In genomic region chr7:36527549-36527913, GRCh38 we compare ENCODE assay signal across 24 cellular contexts.
DNase-seq lines count a peak whose midpoint lies in the region; ATAC-seq and TF ChIP-seq lines count a peak whose summit lies in the region.
"Had no signal": no experiment of that assay in that cellular context is flagged by ENCODE, and none has a peak within 500 bp of the region (broad histone marks: within the 10 kb centered on the region; RNA-seq: fewer than 3 reads in every experiment).

No MANE protein-coding gene starts in this region.

- H2AFZ ChIP-seq in PC-3 (ENCODE audit: low read length) = no peak overlapping the region
- H2AFZ ChIP-seq: hepatocyte had no signal

- H3K27ac Mint-ChIP-seq in stimulated activated naive CD8-positive, alpha-beta T cell treated with anti-CD3 and anti-CD28 coated beads, Interleukin-15, amount 100 ng/mL, for 72 hours = no peak overlapping the region
- H3K27ac Mint-ChIP-seq in immature natural killer cell = peak overlapping the region; percentile 45 to 83 (median 80)

- peaks cover 19% of the 10 kb centered on the region for H3K4me1 Mint-ChIP-seq in stimulated activated naive CD8-positive, alpha-beta T cell treated with anti-CD3 and anti-CD28 coated beads, Interleukin-15, amount 100 ng/mL, for 72 hours
- H3K4me1 Mint-ChIP-seq in immature natural killer cell = peaks cover 5 to 40% of the 10 kb centered on the region in 2 donors

- H3K4me3 Mint-ChIP-seq in stimulated activated naive CD8-positive, alpha-beta T cell treated with anti-CD3 and anti-CD28 coated beads, Interleukin-15, amount 100 ng/mL, for 72 hours = peak overlapping the region in 1 of 2 donors; percentile 7
- H3K4me3 Mint-ChIP-seq in immature natural killer cell = no peak overlapping the region

- peak; percentile 57 for ATAC-seq in stimulated activated naive CD8-positive, alpha-beta T cell treated with anti-CD3 and anti-CD28 coated beads, Interleukin-15, amount 100 ng/mL, for 72 hours
- ATAC-seq in stimulated activated naive CD8-positive, alpha-beta T cell treated with anti-CD3 and anti-CD28 coated beads, Interleukin-15, Interleukin-2, amounts not matched to agents 100 U/mL and 50 U/mL, for 24 hours = no peak
- no peak for ATAC-seq in PC-3
- ATAC-seq in GM18907 (IDR thresholded peaks at IDR 0.05; ENCODE audit: unreplicated experiment) = no peak
- ATAC-seq: left lobe of liver had no signal

- peak overlapping the region; percentile 9; the same call in 1 of the 2 replicates for H3K4me2 ChIP-seq in PC-3 (ENCODE audit: low read length)
- H3K4me2 ChIP-seq: hepatocyte had no signal

- no peaks in the 10 kb centered on the region for H3K27me3 Mint-ChIP-seq in stimulated activated naive CD8-positive, alpha-beta T cell treated with anti-CD3 and anti-CD28 coated beads, Interleukin-15, amount 100 ng/mL, for 72 hours
- peaks cover 2 to 43% (median 18%) of the 10 kb centered on the region in 3 donors for H3K27me3 Mint-ChIP-seq in immature natural killer cell (ENCODE audit: low read depth in 3 of 3)

- H3K4me3 ChIP-seq in PC-3 (ENCODE audit: low read length) = no peak overlapping the region
- H3K4me3 ChIP-seq: cardiac muscle cell, coronary artery, esophagus muscularis mucosa, hepatocyte, right lobe of liver, SK-N-MC, stomach, tibial artery had no signal

- no peaks in the 10 kb centered on the region for H3K9me3 ChIP-seq in PC-3 (ENCODE audit: low read length)
- H3K9me3 ChIP-seq: esophagus muscularis mucosa, right lobe of liver, stomach, tibial artery had no signal

- TF ChIP-seq CTCF in PC-3 (conservative IDR thresholded peaks at IDR 0.05; ENCODE audit: low read depth, low read length) = no peak

- H3F3A ChIP-seq in PC-3 (ENCODE audit: low read length, unreplicated experiment) = no peaks in the 10 kb centered on the region

- no peak overlapping the region for H3K9ac ChIP-seq in PC-3 (ENCODE audit: low read length)

- no peaks in the 10 kb centered on the region for H3K9me2 ChIP-seq in PC-3 (replicated peaks; ENCODE audit: low read length)

- no peaks in the 10 kb centered on the region for H3K27me3 ChIP-seq in PC-3 (ENCODE audit: low read length)
- H3K27me3 ChIP-seq: cardiac muscle cell, esophagus muscularis mucosa, hepatocyte, right lobe of liver, stomach, tibial artery had no signal

- H3K27ac ChIP-seq in PC-3 (ENCODE audit: low read length) = no peak overlapping the region
- H3K27ac ChIP-seq: cardiac muscle cell, coronary artery, esophagus muscularis mucosa, right lobe of liver, SK-N-MC, stomach, tibial artery had no signal

- no peaks in the 10 kb centered on the region for H3K79me2 ChIP-seq in PC-3 (ENCODE audit: low read length)
- H3K79me2 ChIP-seq: hepatocyte had no signal

- intact Hi-C loops in PC-3 (cut with micrococcal nuclease) = no loop called here

- POLR2A ChIA-PET in PC-3 (lab: Charles Lee; ENCODE audit: unreplicated experiment) = no interaction called here

- no peaks in the 10 kb centered on the region for H4K20me1 ChIP-seq in PC-3 (ENCODE audit: low read length)

- peaks cover 23% of the 10 kb centered on the region for H3K4me1 ChIP-seq in PC-3 (ENCODE audit: insufficient read depth, low read length)
- H3K4me1 ChIP-seq: esophagus muscularis mucosa, right lobe of liver, stomach, tibial artery had no signal

- no peaks in the 10 kb centered on the region for H3K36me3 ChIP-seq in PC-3 (ENCODE audit: low read depth, low read length)
- H3K36me3 ChIP-seq: cardiac muscle cell, esophagus muscularis mucosa, right lobe of liver, stomach, tibial artery had no signal

- peaks cover 28 to 64% (median 32%) of the 10 kb centered on the region in 3 donors for H3K36me3 Mint-ChIP-seq in immature natural killer cell

- H3K9me3 Mint-ChIP-seq in stimulated activated naive CD8-positive, alpha-beta T cell treated with anti-CD3 and anti-CD28 coated beads, Interleukin-15, amount 100 ng/mL, for 72 hours = no peaks in the 10 kb centered on the region
- no peaks in the 10 kb centered on the region for H3K9me3 Mint-ChIP-seq in immature natural killer cell

- no peak for DNase-seq in stimulated activated naive CD8-positive, alpha-beta T cell treated with anti-CD3 and anti-CD28 coated beads, Interleukin-15, amount 100 ng/mL, for 72 hours
- no peak for DNase-seq in stimulated activated naive CD8-positive, alpha-beta T cell treated with anti-CD3 and anti-CD28 coated beads, Interleukin-15, Interleukin-2, amounts not matched to agents 100 U/mL and 50 U/mL, for 24 hours
- DNase-seq in PC-3 (no peak), immature natural killer cell (no peak), retina (no peak), middle frontal gyrus (ENCODE audit: extremely low spot score, low spot score) (no peak), NK-92 (lab: John Stamatoyannopoulos, UW; ENCODE audit: unreplicated experiment) (no peak)
- DNase-seq: activated CD4-positive, alpha-beta T cell treated with anti-CD3 and anti-CD28 coated beads for 4 hours; activated CD8-positive, alpha-beta memory T cell treated with anti-CD3 and anti-CD28 coated beads, Interleukin-2, amount 50 U/mL, for 48 hours; activated naive CD4-positive, alpha-beta T cell; amygdala; KBM-7; NCI-H2171; NCI-H524 treated with DMSO at 0.1 percent for 48 hours; right lobe of liver; stomach; tibial artery had no signal

- CTCF ChIA-PET in PC-3 (lab: Charles Lee) = no interaction called here

- no TSS peak for BruUV-seq in PC-3 (replicated peaks; lab: Mats Ljungman, UMichigan)

Comparison
In these comparisons a context has a peak if more than half of its experiments do, and no peak if none do; other contexts are left out.
1. H3K27ac Mint-ChIP-seq: peak in immature natural killer cell (6 of 6); none in stimulated activated naive CD8-positive, alpha-beta T cell treated with anti-CD3 and anti-CD28 coated beads, Interleukin-15, amount 100 ng/mL, for 72 hours (0 of 2).